ENCODE assay signal across 26 cellular contexts in the genomic region with DNA sequence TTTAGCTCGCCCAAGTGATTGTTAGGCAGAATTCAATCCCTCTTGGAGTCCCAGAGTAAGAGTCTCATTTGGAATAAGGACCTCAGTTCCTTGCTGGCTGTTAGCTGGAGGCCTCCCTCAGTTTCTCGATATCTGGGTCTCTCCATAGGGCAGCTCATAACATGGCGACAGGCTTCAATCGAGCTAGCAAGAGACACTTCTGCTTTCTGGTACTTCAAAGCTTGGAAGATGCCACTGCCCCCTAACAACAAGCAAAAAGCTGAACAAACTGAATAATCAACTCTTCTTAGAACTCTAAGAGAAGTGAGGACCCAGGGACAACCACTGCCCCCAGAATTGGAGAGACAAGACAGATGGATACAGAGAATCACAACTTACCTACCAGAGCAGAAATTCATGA.
"Had no signal": no experiment of that assay in that cellular context is flagged by ENCODE, and none has a peak within 500 bp of the region (broad histone marks: within the 10 kb centered on the region; RNA-seq: fewer than 3 reads in every experiment).

No MANE protein-coding gene starts in this region.

- H3K27ac ChIP-seq: adrenal gland, ascending aorta, brain microvascular endothelial cell, heart left ventricle, neural progenitor cell, thyroid gland, WERI-Rb-1 had no signal

- H3K4me2 ChIP-seq: neural progenitor cell had no signal

- H3K4me3 ChIP-seq: adrenal gland, ascending aorta, heart left ventricle, neural progenitor cell, thyroid gland had no signal

- H3K27me3 Mint-ChIP-seq: dendritic cell treated with granulocyte-macrophage colony-stimulating factor and Interleukin-4, amounts not matched to agents 40 ng/mL and 50 ng/mL, for 4 days had no signal

- H3K9me3 ChIP-seq: adrenal gland, ascending aorta, heart left ventricle, thyroid gland had no signal

- H3K27ac Mint-ChIP-seq: activated naive CD8-positive, alpha-beta T cell; activated T-helper 2 cell treated with anti-CD3 and anti-CD28 coated beads, Interferon-gamma antibody, Interleukin-2, Interleukin-4, amounts not matched to agents 10 μg/mL and 5 μg/mL and 100 μg/mL, durations not matched to agents 14 hours and 24 hours and 36 hours; dendritic cell treated with granulocyte-macrophage colony-stimulating factor and Interleukin-4, amounts not matched to agents 40 ng/mL and 50 ng/mL, for 4 days; neural progenitor cell; T-helper 2 cell treated with Interferon-gamma antibody and Interleukin-4, amounts not matched to agents 5 μg/mL and 100 μg/mL, for 36 hours had no signal

- H3K27me3 ChIP-seq: adrenal gland, ascending aorta, brain microvascular endothelial cell, heart left ventricle, neural progenitor cell, thyroid gland had no signal

- H3K9me3 Mint-ChIP-seq: activated T-cell treated with anti-CD3 and anti-CD28 coated beads, Interleukin-2, amount 50 U/mL, for 4 hours; activated T-helper 2 cell treated with anti-CD3 and anti-CD28 coated beads, Interferon-gamma antibody, Interleukin-2, Interleukin-4, amounts not matched to agents 10 μg/mL and 5 μg/mL and 100 μg/mL, durations not matched to agents 14 hours and 24 hours and 36 hours; dendritic cell treated with granulocyte-macrophage colony-stimulating factor and Interleukin-4, amounts not matched to agents 40 ng/mL and 50 ng/mL, for 4 days; neural progenitor cell; T-helper 2 cell treated with Interferon-gamma antibody and Interleukin-4, amounts not matched to agents 5 μg/mL and 100 μg/mL, for 36 hours had no signal

- ATAC-seq: activated T-cell treated with anti-CD3 and anti-CD28 coated beads, Interleukin-2, amount 50 U/mL, for 4 hours; heart left ventricle; left colon; sciatic nerve had no signal

- H3K9ac ChIP-seq: neural progenitor cell had no signal

- DNase-seq: activated CD4-positive, alpha-beta T cell treated with anti-CD3 and anti-CD28 coated beads, Interleukin-2, amount 50 U/mL, for 4 hours; activated CD8-positive, alpha-beta memory T cell treated with anti-CD3 and anti-CD28 coated beads for 24 hours; activated CD8-positive, alpha-beta memory T cell treated with anti-CD3 and anti-CD28 coated beads, Interleukin-2, amount 50 U/mL, for 4 hours; activated naive CD4-positive, alpha-beta T cell; activated T-cell treated with anti-CD3 and anti-CD28 coated beads, Interleukin-2, amount 50 U/mL, for 4 hours; adrenal gland; brain microvascular endothelial cell; caudate nucleus; effector CD4-positive, alpha-beta T cell; heart left ventricle; islet precursor cell; left colon; mesenchymal stem cell; small intestine; stimulated activated CD4-positive, alpha-beta T cell treated with anti-CD3 and anti-CD28 coated beads, Interleukin-15, amount 100 ng/mL, for 24 hours; stimulated activated naive CD4-positive, alpha-beta T cell treated with Interleukin-2 at 50 U/mL for 16 hours; substantia nigra; thyroid gland; WERI-Rb-1 had no signal

- H3K4me1 ChIP-seq: adrenal gland, ascending aorta had no signal

- H3K36me3 ChIP-seq: adrenal gland, ascending aorta, brain microvascular endothelial cell, heart left ventricle, neural progenitor cell, thyroid gland, WERI-Rb-1 had no signal

- H3K4me3 Mint-ChIP-seq: activated naive CD8-positive, alpha-beta T cell; activated T-cell treated with anti-CD3 and anti-CD28 coated beads, Interleukin-2, amount 50 U/mL, for 4 hours; dendritic cell treated with granulocyte-macrophage colony-stimulating factor and Interleukin-4, amounts not matched to agents 40 ng/mL and 50 ng/mL, for 4 days; neural progenitor cell; T-helper 2 cell treated with Interferon-gamma antibody and Interleukin-4, amounts not matched to agents 5 μg/mL and 100 μg/mL, for 36 hours had no signal

- H2AFZ ChIP-seq: neural progenitor cell had no signal
